8 cellular contexts compared by ENCODE assay signal in genomic region chr15:67066041-67067021, GRCh38. TPM values are rescaled to one million over a fixed set of nuclear protein-coding genes. Genes with fewer than 3 reads are reported as not detected.
DNase-seq lines count a peak whose midpoint lies in the region; ATAC-seq and TF ChIP-seq lines count a peak whose summit lies in the region.

No MANE protein-coding gene starts in this region.

- no peak for TF ChIP-seq CTCF in cardiac muscle cell (IDR thresholded peaks at IDR 0.05; ENCODE audit: low read depth, low read length)
- TF ChIP-seq CTCF in chondrocyte (IDR thresholded peaks at IDR 0.05) = no peak
- TF ChIP-seq CTCF in mesothelial cell of epicardium (IDR thresholded peaks at IDR 0.05; ENCODE audit: unreplicated experiment) = no peak
- TF ChIP-seq CTCF in type B pancreatic cell (conservative IDR thresholded peaks at IDR 0.05) = no peak

- H3K27ac ChIP-seq in cardiac muscle cell = peak overlapping the region; percentile 93

- H3K4me1 Mint-ChIP-seq in chondrocyte (ENCODE audit: low read depth) = peaks cover 45% of the 10 kb centered on the region
- H3K4me1 Mint-ChIP-seq in mesothelial cell of epicardium = peaks cover 51% of the 10 kb centered on the region
- peaks cover 54% of the 10 kb centered on the region for H3K4me1 Mint-ChIP-seq in type B pancreatic cell (ENCODE audit: unreplicated experiment)

- peaks cover 5% of the 10 kb centered on the region for H3K27me3 ChIP-seq in cardiac muscle cell

- peaks cover 48% of the 10 kb centered on the region for H3K4me1 ChIP-seq in cardiac muscle cell (ENCODE audit: low read depth)

- peak overlapping the region; percentile 95 for H3K27ac Mint-ChIP-seq in chondrocyte (ENCODE audit: unreplicated experiment)
- peak overlapping the region; percentile 97 for H3K27ac Mint-ChIP-seq in mesothelial cell of epicardium
- peak overlapping the region; percentile 89 for H3K27ac Mint-ChIP-seq in type B pancreatic cell

- intact Hi-C loops in Right ventricle myocardium inferior (cut with DNase I) = loop anchor here (2.0 to 10.0 kb wide), 3 partner anchors 122 to 236 kb away; no protein-coding TSS in a partner anchor

- H3K4me3 Mint-ChIP-seq in chondrocyte (ENCODE audit: unreplicated experiment) (peak overlapping the region; percentile 97), mesothelial cell of epicardium (peak overlapping the region; percentile 98), type B pancreatic cell (peak overlapping the region; percentile 97)

- H3K9me3 Mint-ChIP-seq in chondrocyte (ENCODE audit: low read depth) = no peaks in the 10 kb centered on the region
- no peaks in the 10 kb centered on the region for H3K9me3 Mint-ChIP-seq in mesothelial cell of epicardium
- H3K9me3 Mint-ChIP-seq in type B pancreatic cell = no peaks in the 10 kb centered on the region

- no peaks in the 10 kb centered on the region for H3K27me3 Mint-ChIP-seq in chondrocyte (ENCODE audit: low read depth)
- peaks cover 2% of the 10 kb centered on the region for H3K27me3 Mint-ChIP-seq in mesothelial cell of epicardium (ENCODE audit: low read depth)
- peaks cover 8% of the 10 kb centered on the region for H3K27me3 Mint-ChIP-seq in type B pancreatic cell

- DNase-seq in cardiac muscle cell (ENCODE audit: low read depth in 1 of 2, low spot score in 1 of 2) (peak in 1 of 2 donors; percentile 37), Right ventricle myocardium inferior (ENCODE audit: missing footprints) (no peak), chondrocyte (ENCODE audit: low spot score) (no peak), mesothelial cell of epicardium (ENCODE audit: low spot score in 2 of 2, unreplicated experiment in 2 of 2) (peak in 1 of 2 experiments; percentile 55), type B pancreatic cell (ENCODE audit: extremely low spot score, unreplicated experiment) (no peak), NCI-H128 (lab: John Stamatoyannopoulos, UW; ENCODE audit: unreplicated experiment) (no peak)

- peaks cover 5% of the 10 kb centered on the region for H3K36me3 Mint-ChIP-seq in chondrocyte (ENCODE audit: low read depth)
- H3K36me3 Mint-ChIP-seq in mesothelial cell of epicardium = peaks cover 3% of the 10 kb centered on the region
- peaks cover 9% of the 10 kb centered on the region for H3K36me3 Mint-ChIP-seq in type B pancreatic cell

- no peaks in the 10 kb centered on the region for H3K36me3 ChIP-seq in cardiac muscle cell

- peak overlapping the region; percentile 66 for H3K4me3 ChIP-seq in cardiac muscle cell

- no peak for ATAC-seq in Right ventricle myocardium inferior
- peak; percentile 6 for ATAC-seq in SK-N-SH treated with all-trans-retinoic acid at 6 μM for 48 hours
- ATAC-seq in HG03025 (IDR thresholded peaks at IDR 0.05; ENCODE audit: low FRiP score, unreplicated experiment) = no peak

- H3K9me3 ChIP-seq in cardiac muscle cell (ENCODE audit: low read depth) = no peaks in the 10 kb centered on the region

TF ChIP-seq in SK-N-SH treated with all-trans-retinoic acid at 6 μM for 48 hours, 23 proteins besides CTCF, POLR2A, EP300 and RAD21:
- TF ChIP-seq PATZ1 (CRISPR knock-in tag; IDR thresholded peaks at IDR 0.05; ENCODE audit: borderline replicate concordance) (peak; percentile 92), ZC3H10 (CRISPR knock-in tag; IDR thresholded peaks at IDR 0.05) (no peak)

RNA-seq across cellular contexts. Expression of gene SMAD3, which starts 0.9 kb away (rescaled TPM):
- total RNA-seq in cardiac muscle cell (25.9 and 29.2 TPM in 2 replicates), Right ventricle myocardium inferior (18.0 TPM), chondrocyte (19.0 to 27.2 TPM (median 23.2 TPM) in 3 replicates), mesothelial cell of epicardium (89.9 to 96.2 TPM (median 90.7 TPM) in 3 replicates), type B pancreatic cell (ENCODE audit: low replicate concordance) (52.0 and 59.0 TPM in 2 replicates)
- 16.3 and 26.1 TPM in 2 replicates for polyA plus RNA-seq in cardiac muscle cell
